ENCODE assay signal across 1 cellular context in genomic region chr11:74842967-74843366, GRCh38.
TF ChIP-seq lines count a peak whose summit lies in the region.

No MANE protein-coding gene starts in this region.

TF ChIP-seq in H1, 55 proteins besides CTCF, POLR2A, EP300 and RAD21:
- TF ChIP-seq SP2 (IDR thresholded peaks at IDR 0.05; ENCODE audit: low read length) (no peak), E2F6 (IDR thresholded peaks at IDR 0.05) (no peak), ATF3 (IDR thresholded peaks at IDR 0.05; ENCODE audit: insufficient read depth, low read depth, low read length) (no peak), MAFK (IDR thresholded peaks at IDR 0.05; ENCODE audit: low read depth, low read length) (no peak), TAF7 (optimal IDR thresholded peaks at IDR 0.05; ENCODE audit: borderline replicate concordance, low read depth, low read length) (no peak), CEBPB (IDR thresholded peaks at IDR 0.05; ENCODE audit: low read depth, low read length) (no peak)
TF ChIP-seq in H1: peak in this region for 0.
